9 cellular contexts compared by ENCODE assay signal in genomic region chr15:45731331-45731730, GRCh38.
"Had no signal": no experiment of that assay in that cellular context is flagged by ENCODE, and none has a peak within 500 bp of the region (broad histone marks: within the 10 kb centered on the region; RNA-seq: fewer than 3 reads in every experiment).

No MANE protein-coding gene starts in this region.

- H3K27ac ChIP-seq: GM23248, KMS-11 had no signal

- H3K36me3 ChIP-seq: HAP-1 had no signal

- H3K9ac ChIP-seq: GM23248, KMS-11 had no signal

- H3K9me3 ChIP-seq: HAP-1 had no signal

- H3K4me3 ChIP-seq: GM23248, HAP-1 had no signal

- ATAC-seq: HCT116 had no signal

- H2AFZ ChIP-seq: GM23248 had no signal

- H3K4me1 ChIP-seq: HAP-1 had no signal

- DNase-seq: GM23248, GOT3, H7, HFFc6, Karpas-422, KBM-7 had no signal

- H3K4me2 ChIP-seq: KMS-11 had no signal
